Comparison of ENCODE assay signal across 8 cellular contexts in genomic region chr16:23640959-23641765, GRCh38. TPM values are rescaled to one million over a fixed set of nuclear protein-coding genes. Genes with fewer than 3 reads are reported as not detected.
A peak's percentile ranks its signal among the peaks of the same experiment; 100 is the strongest.
DNase-seq lines count a peak whose midpoint lies in the region; ATAC-seq and TF ChIP-seq lines count a peak whose summit lies in the region.

DCTN5 (plus strand) TSS chr16:23641466; CDS start chr16:23641543, 77 bp downstream.
PALB2 (minus strand) TSS chr16:23641310; CDS start chr16:23641157, 153 bp downstream.

- H3K4me3 ChIP-seq in WI38 (ENCODE audit: low read depth, low read length), result peak within 1 kb of the TSS; percentile 99
- peak within 1 kb of the TSS; percentile 98 to 100 for H3K4me3 ChIP-seq in cardiac fibroblast (replicated peaks in 1 of 2; ENCODE audit: low read depth in 2 of 2, low read length in 2 of 2)
- peak within 1 kb of the TSS; percentile 56 for H3K4me3 ChIP-seq in smooth muscle cell

- peaks cover 24% of the 10 kb centered on the region for H3K79me2 ChIP-seq in smooth muscle cell (ENCODE audit: low read depth)

- peak within 1 kb of the TSS; percentile 51 for H3K27ac ChIP-seq in smooth muscle cell (ENCODE audit: low read depth)

- H3K9ac ChIP-seq in smooth muscle cell (ENCODE audit: low read depth), result peak within 1 kb of the TSS; percentile 80

- H3K4me1 ChIP-seq in smooth muscle cell (ENCODE audit: low read depth), result peaks cover 4% of the 10 kb centered on the region

- H3K36me3 ChIP-seq in smooth muscle cell (ENCODE audit: low read depth), result no peaks in the 10 kb centered on the region

- H3K27me3 ChIP-seq in smooth muscle cell (ENCODE audit: low read depth), result no peaks in the 10 kb centered on the region

- H4K20me1 ChIP-seq in smooth muscle cell (ENCODE audit: low read depth), result no peaks in the 10 kb centered on the region

- peak within 1 kb of the TSS; percentile 84 for H3K4me2 ChIP-seq in smooth muscle cell

- no peaks in the 10 kb centered on the region for H3F3A ChIP-seq in smooth muscle cell (ENCODE audit: low read depth)

- 34% methylated on average over 55 of the region's 62 CpGs for WGBS in smooth muscle cell (ENCODE audit: low lambda C conversion rate)

- in situ Hi-C loops in ACHN (cut with HindIII; ENCODE audit: low pct_ligation_motif_present, low pct_unique_long_range_greater_than_20kb, low sequenced_read_pairs), result no loop called here

- TF ChIP-seq CTCF in WI38 (IDR thresholded peaks at IDR 0.05; ENCODE audit: low read depth, low read length), result no peak
- no peak for TF ChIP-seq CTCF in cardiac fibroblast (IDR thresholded peaks at IDR 0.05; ENCODE audit: low read depth, low read length)
- no peak for TF ChIP-seq CTCF in smooth muscle cell (IDR thresholded peaks at IDR 0.05; ENCODE audit: borderline replicate concordance, insufficient read depth, poor library complexity, severe bottlenecking)

- ATAC-seq in GM18873 (IDR thresholded peaks at IDR 0.05; ENCODE audit: low FRiP score, unreplicated experiment) (peak; percentile 88), HG03139 (IDR thresholded peaks at IDR 0.05; ENCODE audit: unreplicated experiment) (peak; percentile 91)

- no peaks in the 10 kb centered on the region for H3K9me3 ChIP-seq in smooth muscle cell (replicated peaks; ENCODE audit: low read depth)

- H2AFZ ChIP-seq in smooth muscle cell (ENCODE audit: low read depth), result peak within 1 kb of the TSS; percentile 85

- peak; percentile 98 for DNase-seq in ACHN
- DNase-seq in NCI-H2227 (lab: John Stamatoyannopoulos, UW; ENCODE audit: unreplicated experiment), result peak; percentile 97
- peak; percentile 94 for DNase-seq in cardiac fibroblast (ENCODE audit: low read depth in 2 of 2)
- peak; percentile 98 for DNase-seq in iPS-NIHi7 (ENCODE audit: extremely low spot score)
- peak; percentile 21 for DNase-seq in smooth muscle cell (lab: John Stamatoyannopoulos, UW; ENCODE audit: unreplicated experiment)

RNA-seq across cellular contexts. Expression of gene DCTN5, which starts in this region (rescaled TPM):
- total RNA-seq in smooth muscle cell, result 14.0 and 23.3 TPM in 2 replicates
- 20.2 and 22.6 TPM in 2 replicates for polyA plus RNA-seq in smooth muscle cell

RNA-seq across cellular contexts. Expression of gene PALB2, which starts in this region (rescaled TPM):
- total RNA-seq in smooth muscle cell, result 3.8 and 4.6 TPM in 2 replicates
- polyA plus RNA-seq in smooth muscle cell, result 4.1 and 5.3 TPM in 2 replicates

Comparison
In these comparisons a context has a peak if more than half of its experiments do, and no peak if none do; other contexts are left out.
1. Peak in every context shown above with its lines: DNase-seq, ATAC-seq, H3K4me3 ChIP-seq and H3K27ac ChIP-seq.
2. DNase-seq: peak in every context shown above with its lines; median percentile 98 in ACHN; 98 in iPS-NIHi7; 97 in NCI-H2227; 94 in cardiac fibroblast; 21 in smooth muscle cell.